1 cellular context compared by ENCODE assay signal in the genomic region with DNA sequence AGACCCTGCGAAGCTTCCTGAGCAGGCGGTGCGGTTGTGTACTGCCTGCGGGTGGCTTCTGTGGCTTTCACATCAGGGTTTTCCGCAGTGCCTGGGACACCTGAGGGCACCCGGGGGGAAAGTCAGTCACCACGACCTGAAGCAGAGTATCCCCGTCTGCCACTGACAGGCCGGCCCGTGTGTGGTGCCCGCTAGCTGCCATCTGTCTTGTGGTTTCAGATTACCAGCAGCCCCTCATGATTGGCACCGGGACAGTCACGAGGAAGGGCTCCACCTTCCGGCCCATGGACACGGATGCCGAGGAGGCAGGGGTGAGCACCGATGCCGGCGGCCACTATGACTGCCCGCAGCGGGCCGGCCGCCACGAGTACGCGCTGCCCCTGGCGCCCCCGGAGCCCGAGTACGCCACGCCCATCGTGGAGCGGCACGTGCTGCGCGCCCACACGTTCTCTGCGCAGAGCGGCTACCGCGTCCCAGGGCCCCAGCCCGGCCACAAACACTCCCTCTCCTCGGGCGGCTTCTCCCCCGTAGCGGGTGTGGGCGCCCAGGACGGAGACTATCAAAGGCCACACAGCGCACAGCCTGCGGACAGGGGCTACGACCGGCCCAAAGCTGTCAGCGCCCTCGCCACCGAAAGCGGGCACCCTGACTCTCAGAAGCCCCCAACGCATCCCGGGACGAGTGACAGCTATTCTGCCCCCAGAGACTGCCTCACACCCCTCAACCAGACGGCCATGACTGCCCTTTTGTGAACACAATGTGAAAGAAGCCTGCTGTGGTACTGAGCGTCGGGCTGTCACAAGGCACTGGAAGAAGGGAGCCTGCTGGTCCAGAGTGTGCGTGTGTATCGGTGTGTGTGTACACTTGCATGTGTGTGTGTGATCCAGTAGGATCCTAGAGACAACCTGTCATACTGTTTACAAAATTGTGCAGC.
TF ChIP-seq lines count a peak whose summit lies in the region.

No MANE protein-coding gene starts in this region.

TF ChIP-seq in K562, 482 proteins besides CTCF, POLR2A, EP300 and RAD21:
- TF ChIP-seq FOXJ2 (tag; IDR thresholded peaks at IDR 0.05) (no peak), TSC22D4 (tag; IDR thresholded peaks at IDR 0.05) (no peak)
- TF ChIP-seq, protein P1, sequence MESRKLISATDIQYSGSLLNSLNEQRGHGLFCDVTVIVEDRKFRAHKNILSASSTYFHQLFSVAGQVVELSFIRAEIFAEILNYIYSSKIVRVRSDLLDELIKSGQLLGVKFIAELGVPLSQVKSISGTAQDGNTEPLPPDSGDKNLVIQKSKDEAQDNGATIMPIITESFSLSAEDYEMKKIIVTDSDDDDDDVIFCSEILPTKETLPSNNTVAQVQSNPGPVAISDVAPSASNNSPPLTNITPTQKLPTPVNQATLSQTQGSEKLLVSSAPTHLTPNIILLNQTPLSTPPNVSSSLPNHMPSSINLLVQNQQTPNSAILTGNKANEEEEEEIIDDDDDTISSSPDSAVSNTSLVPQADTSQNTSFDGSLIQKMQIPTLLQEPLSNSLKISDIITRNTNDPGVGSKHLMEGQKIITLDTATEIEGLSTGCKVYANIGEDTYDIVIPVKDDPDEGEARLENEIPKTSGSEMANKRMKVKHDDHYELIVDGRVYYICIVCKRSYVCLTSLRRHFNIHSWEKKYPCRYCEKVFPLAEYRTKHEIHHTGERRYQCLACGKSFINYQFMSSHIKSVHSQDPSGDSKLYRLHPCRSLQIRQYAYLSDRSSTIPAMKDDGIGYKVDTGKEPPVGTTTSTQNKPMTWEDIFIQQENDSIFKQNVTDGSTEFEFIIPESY (CRISPR knock-in tag; IDR thresholded peaks at IDR 0.05): peak; percentile 74
